12 cellular contexts compared by ENCODE assay signal in genomic region chr3:156535798-156536197, GRCh38. TPM values are rescaled to one million over a fixed set of nuclear protein-coding genes. Genes with fewer than 3 reads are reported as not detected.
A peak's percentile ranks its signal among the peaks of the same experiment; 100 is the strongest.
DNase-seq lines count a peak whose midpoint lies in the region; ATAC-seq and TF ChIP-seq lines count a peak whose summit lies in the region.
"Had no signal": no experiment of that assay in that cellular context is flagged by ENCODE, and none has a peak within 500 bp of the region (broad histone marks: within the 10 kb centered on the region; RNA-seq: fewer than 3 reads in every experiment).

No MANE protein-coding gene starts in this region.

- TF ChIP-seq CTCF in Calu3 (IDR thresholded peaks at IDR 0.05; ENCODE audit: unreplicated experiment) (no peak), WTC11 (IDR thresholded peaks at IDR 0.05) (no peak), fibroblast of mammary gland (conservative IDR thresholded peaks at IDR 0.05; ENCODE audit: control insufficient read depth, insufficient read depth, low read depth, low read length) (no peak), mucosa of descending colon (IDR thresholded peaks at IDR 0.05) (no peak)

- peak overlapping the region; percentile 81 for H3K27ac ChIP-seq in rectal smooth muscle tissue (ENCODE audit: low read depth, low read length)
- H3K27ac ChIP-seq: neural progenitor cell had no signal

- H3K4me3 Mint-ChIP-seq in Calu3 (ENCODE audit: low read depth, unreplicated experiment) (peak overlapping the region; percentile 3), WTC11 (no peak overlapping the region)
- no peak overlapping the region for H3K4me3 Mint-ChIP-seq in activated naive CD4-positive, alpha-beta T cell treated with anti-CD3 and anti-CD28 coated beads for 36 hours
- H3K4me3 Mint-ChIP-seq: activated CD8-positive, alpha-beta memory T cell treated with anti-CD3 and anti-CD28 coated beads, Interleukin-2, amount 10 ng/mL, durations not matched to agents 7 days and 5 days; CD14-positive monocyte; neural progenitor cell had no signal

- CTCF ChIA-PET in Calu3 (lab: Charles Lee) = interaction anchor here (0.5 to 1.7 kb wide), 25 partner anchors 8 to 666 kb away, joined by 3 to 28 read pairs (median 4); partner anchors contain the start of genes SSR3 and TIPARP
- CTCF ChIA-PET in WTC11 (lab: Charles Lee) = interaction anchor here (0.6 to 1.7 kb wide), 6 partner anchors 26 to 384 kb away, joined by 3 to 6 read pairs (median 4); partner anchors contain the start of gene TIPARP
- CTCF ChIA-PET in activated naive CD4-positive, alpha-beta T cell treated with anti-CD3 and anti-CD28 coated beads for 36 hours (lab: Charles Lee) = interaction anchor here (0.6 to 1.2 kb wide), 2 partner anchors 380 to 392 kb away, joined by 3 read pairs; no protein-coding TSS in a partner anchor

- intact Hi-C loops in Calu3 (cut with micrococcal nuclease; ENCODE audit: unreplicated experiment) (loop anchor here (2.0 to 5.0 kb wide), 3 partner anchors 137 to 601 kb away; partner anchors contain the start of gene TIPARP), mucosa of descending colon (cut with DNase I, micrococcal nuclease) (no loop called here)
- intact Hi-C loops in activated naive CD4-positive, alpha-beta T cell treated with anti-CD3 and anti-CD28 coated beads for 36 hours (cut with micrococcal nuclease) = no loop called here

- ATAC-seq in WTC11 (no peak), mucosa of descending colon (no peak), GM18502 (IDR thresholded peaks at IDR 0.05; ENCODE audit: poor library complexity, unreplicated experiment) (no peak)

- no peak overlapping the region for H3K9ac ChIP-seq in rectal smooth muscle tissue (ENCODE audit: low read length)
- H3K9ac ChIP-seq: neural progenitor cell had no signal

- BruUV-seq in Calu3 (replicated peaks; lab: Mats Ljungman, UMichigan) = no TSS peak

- H3K4me1 ChIP-seq in rectal smooth muscle tissue (ENCODE audit: control insufficient read depth, insufficient read depth, low read length) = peaks cover 29% of the 10 kb centered on the region
- H3K4me1 ChIP-seq in mucosa of descending colon (ENCODE audit: low read depth) = no peaks in the 10 kb centered on the region

- H3K4me3 ChIP-seq in fibroblast of mammary gland (ENCODE audit: control insufficient read depth, low read depth, low read length) = no peak overlapping the region
- no peak overlapping the region for H3K4me3 ChIP-seq in rectal smooth muscle tissue (ENCODE audit: low read length)
- no peak overlapping the region for H3K4me3 ChIP-seq in mucosa of descending colon
- H3K4me3 ChIP-seq: neural progenitor cell had no signal

- H3K36me3 Mint-ChIP-seq in Calu3 (ENCODE audit: insufficient read depth, unreplicated experiment) (peaks cover 64% of the 10 kb centered on the region), WTC11 (peaks cover 15% of the 10 kb centered on the region)
- H3K36me3 Mint-ChIP-seq in activated naive CD4-positive, alpha-beta T cell treated with anti-CD3 and anti-CD28 coated beads for 36 hours (ENCODE audit: low read depth) = peaks cover 10% of the 10 kb centered on the region

- H3K27me3 Mint-ChIP-seq in Calu3 (ENCODE audit: unreplicated experiment) (no peaks in the 10 kb centered on the region), WTC11 (ENCODE audit: low read depth) (no peaks in the 10 kb centered on the region)
- H3K27me3 Mint-ChIP-seq in activated naive CD4-positive, alpha-beta T cell treated with anti-CD3 and anti-CD28 coated beads for 36 hours (ENCODE audit: low read depth) = no peaks in the 10 kb centered on the region
- H3K27me3 Mint-ChIP-seq: activated CD8-positive, alpha-beta memory T cell treated with anti-CD3 and anti-CD28 coated beads, Interleukin-2, amount 10 ng/mL, durations not matched to agents 7 days and 5 days had no signal

- H3K36me3 ChIP-seq in rectal smooth muscle tissue (ENCODE audit: control insufficient read depth, insufficient read depth, low read length) (no peaks in the 10 kb centered on the region), mucosa of descending colon (ENCODE audit: low read depth) (no peaks in the 10 kb centered on the region)

- H3K4me1 Mint-ChIP-seq in Calu3 (ENCODE audit: low read depth, unreplicated experiment) (peaks cover 22% of the 10 kb centered on the region), WTC11 (peaks cover 27% of the 10 kb centered on the region)
- peaks cover 4% of the 10 kb centered on the region for H3K4me1 Mint-ChIP-seq in activated naive CD4-positive, alpha-beta T cell treated with anti-CD3 and anti-CD28 coated beads for 36 hours (ENCODE audit: low read depth)

- peak overlapping the region; percentile 35 for H3K27ac Mint-ChIP-seq in Calu3 (ENCODE audit: unreplicated experiment)
- H3K27ac Mint-ChIP-seq in WTC11 = peak overlapping the region; percentile 50; the same call in 1 of the 2 replicates
- no peak overlapping the region for H3K27ac Mint-ChIP-seq in activated naive CD4-positive, alpha-beta T cell treated with anti-CD3 and anti-CD28 coated beads for 36 hours
- H3K27ac Mint-ChIP-seq: activated CD8-positive, alpha-beta memory T cell treated with anti-CD3 and anti-CD28 coated beads, Interleukin-2, amount 10 ng/mL, durations not matched to agents 7 days and 5 days; neural progenitor cell had no signal

- POLR2A ChIA-PET in WTC11 (lab: Charles Lee) = no interaction called here

- H3K27me3 ChIP-seq in rectal smooth muscle tissue (ENCODE audit: control insufficient read depth, insufficient read depth, low read length) = no peaks in the 10 kb centered on the region
- H3K27me3 ChIP-seq: neural progenitor cell had no signal

- H3K9me3 ChIP-seq in mucosa of descending colon = no peaks in the 10 kb centered on the region

- no peaks in the 10 kb centered on the region for H3K9me3 Mint-ChIP-seq in Calu3 (ENCODE audit: low read depth, unreplicated experiment)
- H3K9me3 Mint-ChIP-seq in WTC11 = no peaks in the 10 kb centered on the region
- H3K9me3 Mint-ChIP-seq in activated naive CD4-positive, alpha-beta T cell treated with anti-CD3 and anti-CD28 coated beads for 36 hours = no peaks in the 10 kb centered on the region
- H3K9me3 Mint-ChIP-seq: CD14-positive monocyte, neural progenitor cell had no signal

- DNase-seq in Calu3 (no peak), WTC11 (ENCODE audit: low spot score) (no peak), fibroblast of mammary gland (ENCODE audit: low read depth) (peak; percentile 32), mucosa of descending colon (no peak), GM03348 (ENCODE audit: low spot score) (no peak)
- DNase-seq in activated naive CD4-positive, alpha-beta T cell treated with anti-CD3 and anti-CD28 coated beads for 36 hours = no peak
- DNase-seq: stimulated activated CD4-positive, alpha-beta T cell treated with anti-CD3 and anti-CD28 coated beads, Interleukin-2, amount 100 ng/mL, for 48 hours had no signal

TF ChIP-seq in WTC11, 78 proteins besides CTCF, POLR2A, EP300 and RAD21:
- TF ChIP-seq NFATC4 (CRISPR knock-in tag; IDR thresholded peaks at IDR 0.05) (no peak), GRHL2 (CRISPR knock-in tag; IDR thresholded peaks at IDR 0.05; ENCODE audit: insufficient replicate concordance, severe bottlenecking) (no peak), NR1H2 (CRISPR knock-in tag; IDR thresholded peaks at IDR 0.05) (no peak), NFE2L1 (CRISPR knock-in tag; IDR thresholded peaks at IDR 0.05) (no peak), EMX1 (CRISPR knock-in tag; IDR thresholded peaks at IDR 0.05) (no peak)
- TF ChIP-seq, protein P1, sequence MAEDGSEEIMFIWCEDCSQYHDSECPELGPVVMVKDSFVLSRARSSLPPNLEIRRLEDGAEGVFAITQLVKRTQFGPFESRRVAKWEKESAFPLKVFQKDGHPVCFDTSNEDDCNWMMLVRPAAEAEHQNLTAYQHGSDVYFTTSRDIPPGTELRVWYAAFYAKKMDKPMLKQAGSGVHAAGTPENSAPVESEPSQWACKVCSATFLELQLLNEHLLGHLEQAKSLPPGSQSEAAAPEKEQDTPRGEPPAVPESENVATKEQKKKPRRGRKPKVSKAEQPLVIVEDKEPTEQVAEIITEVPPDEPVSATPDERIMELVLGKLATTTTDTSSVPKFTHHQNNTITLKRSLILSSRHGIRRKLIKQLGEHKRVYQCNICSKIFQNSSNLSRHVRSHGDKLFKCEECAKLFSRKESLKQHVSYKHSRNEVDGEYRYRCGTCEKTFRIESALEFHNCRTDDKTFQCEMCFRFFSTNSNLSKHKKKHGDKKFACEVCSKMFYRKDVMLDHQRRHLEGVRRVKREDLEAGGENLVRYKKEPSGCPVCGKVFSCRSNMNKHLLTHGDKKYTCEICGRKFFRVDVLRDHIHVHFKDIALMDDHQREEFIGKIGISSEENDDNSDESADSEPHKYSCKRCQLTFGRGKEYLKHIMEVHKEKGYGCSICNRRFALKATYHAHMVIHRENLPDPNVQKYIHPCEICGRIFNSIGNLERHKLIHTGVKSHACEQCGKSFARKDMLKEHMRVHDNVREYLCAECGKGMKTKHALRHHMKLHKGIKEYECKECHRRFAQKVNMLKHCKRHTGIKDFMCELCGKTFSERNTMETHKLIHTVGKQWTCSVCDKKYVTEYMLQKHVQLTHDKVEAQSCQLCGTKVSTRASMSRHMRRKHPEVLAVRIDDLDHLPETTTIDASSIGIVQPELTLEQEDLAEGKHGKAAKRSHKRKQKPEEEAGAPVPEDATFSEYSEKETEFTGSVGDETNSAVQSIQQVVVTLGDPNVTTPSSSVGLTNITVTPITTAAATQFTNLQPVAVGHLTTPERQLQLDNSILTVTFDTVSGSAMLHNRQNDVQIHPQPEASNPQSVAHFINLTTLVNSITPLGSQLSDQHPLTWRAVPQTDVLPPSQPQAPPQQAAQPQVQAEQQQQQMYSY (CRISPR knock-in tag; IDR thresholded peaks at IDR 0.05) = no peak
TF ChIP-seq in WTC11: peak in this region for 0.

RNA-seq across cellular contexts. Expression of gene SSR3, which starts 19.1 kb away (rescaled TPM):
- total RNA-seq in Calu3 (2022) (287 and 312 TPM in 2 replicates), WTC11 (2021) (147 to 162 TPM (median 160 TPM) in 3 replicates), mucosa of descending colon (100 to 1,000 TPM in 2 of 3 donors, 10 to 100 TPM in 1; 97.9 to 125 (median 123) TPM)
- 100 to 1,000 TPM; 128 to 138 TPM for total RNA-seq in activated naive CD4-positive, alpha-beta T cell treated with anti-CD3 and anti-CD28 coated beads for 36 hours
